ENCODE assay signal across 9 cellular contexts in the genomic region with DNA sequence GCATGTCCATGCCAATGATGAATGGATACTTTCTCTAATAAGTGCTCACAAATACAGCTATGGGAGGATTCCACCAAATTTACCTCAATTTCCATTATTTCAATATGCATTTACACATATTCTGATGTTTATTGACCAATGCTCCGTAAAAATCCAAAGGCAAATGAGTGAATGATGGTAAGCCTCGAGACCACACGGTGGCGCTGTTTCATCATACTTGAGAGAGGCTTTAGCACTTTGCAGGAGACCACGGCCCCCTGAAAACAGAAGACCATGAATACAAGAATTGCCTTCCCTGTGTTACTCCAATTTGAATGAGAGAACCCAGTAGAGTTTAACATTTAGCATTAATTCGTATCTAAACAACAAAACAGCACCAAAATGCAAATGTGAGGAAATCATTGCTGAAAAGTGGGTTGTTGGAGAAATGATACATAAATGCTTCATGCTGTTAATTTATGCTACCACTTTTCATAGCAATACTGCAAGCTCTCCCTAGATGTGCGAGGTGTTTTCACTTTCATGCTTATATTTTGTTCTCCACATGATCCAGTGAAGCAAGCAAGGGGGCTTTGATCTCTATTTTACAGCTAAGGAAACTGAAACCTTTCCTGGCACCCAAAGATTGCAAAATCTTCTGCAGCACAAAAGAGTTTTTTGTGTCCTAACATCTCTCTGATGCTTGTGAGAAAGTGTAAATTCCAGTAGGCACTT. TPM values are rescaled to one million over a fixed set of nuclear protein-coding genes. Genes with fewer than 3 reads are reported as not detected.
A peak's percentile ranks its signal among the peaks of the same experiment; 100 is the strongest.
DNase-seq lines count a peak whose midpoint lies in the region; ATAC-seq and TF ChIP-seq lines count a peak whose summit lies in the region.
"Had no signal": no experiment of that assay in that cellular context is flagged by ENCODE, and none has a peak within 500 bp of the region (broad histone marks: within the 10 kb centered on the region; RNA-seq: fewer than 3 reads in every experiment).

No MANE protein-coding gene starts in this region.

- DNase-seq in EL (peak; percentile 67), OCI-M2 (lab: John Stamatoyannopoulos, UW; ENCODE audit: unreplicated experiment) (peak; percentile 22), fibroblast of mammary gland (ENCODE audit: low read depth) (peak; percentile 75), neural progenitor cell (ENCODE audit: low spot score) (peak; percentile 96), substantia nigra (lab: John Stamatoyannopoulos, UW) (peak in 40 of 49 donors; percentile 5 to 78 (median 48))
- peak; percentile 69 for DNase-seq in activated T-cell treated with anti-CD3 and anti-CD28 coated beads, Interleukin-2, amount 50 U/mL, for 48 hours

- H3K27ac ChIP-seq in neural progenitor cell (no peak overlapping the region), substantia nigra (ENCODE audit: low read depth, low read length, poor library complexity, severe bottlenecking) (no peak overlapping the region)
- H3K27ac ChIP-seq: epithelial cell of prostate had no signal

- no peak for ATAC-seq in HG03175 (IDR thresholded peaks at IDR 0.05; ENCODE audit: unreplicated experiment)

- TF ChIP-seq CTCF in fibroblast of mammary gland (conservative IDR thresholded peaks at IDR 0.05; ENCODE audit: control insufficient read depth, insufficient read depth, low read depth, low read length) (peak; percentile 80), neural progenitor cell (IDR thresholded peaks at IDR 0.05) (peak; percentile 94)

- peaks cover 14% of the 10 kb centered on the region for H3K27me3 ChIP-seq in neural progenitor cell

- no peaks in the 10 kb centered on the region for H3K79me2 ChIP-seq in neural progenitor cell (ENCODE audit: low read depth)

- peaks cover 11% of the 10 kb centered on the region for H3K27me3 Mint-ChIP-seq in neural progenitor cell (ENCODE audit: insufficient read depth, low read depth)

- H3K4me1 ChIP-seq in neural progenitor cell, result no peaks in the 10 kb centered on the region

- H3K4me1 Mint-ChIP-seq in neural progenitor cell, result peaks cover 29% of the 10 kb centered on the region

- TF ChIP-seq RAD21 in Ishikawa (IDR thresholded peaks at IDR 0.05; ENCODE audit: low read depth), result peak; percentile 93

- no peaks in the 10 kb centered on the region for H3K36me3 ChIP-seq in neural progenitor cell

- H3K27ac Mint-ChIP-seq in neural progenitor cell, result no peak overlapping the region

- TF ChIP-seq EP300 in Ishikawa (IDR thresholded peaks at IDR 0.05; ENCODE audit: borderline replicate concordance), result no peak

- no peak overlapping the region for H3K4me3 Mint-ChIP-seq in neural progenitor cell

- no peak overlapping the region for H3K4me2 ChIP-seq in neural progenitor cell

- H4K20me1 ChIP-seq in neural progenitor cell (ENCODE audit: low read depth), result no peaks in the 10 kb centered on the region

- no peaks in the 10 kb centered on the region for H3K9me3 ChIP-seq in neural progenitor cell (ENCODE audit: low read depth)

- H3K4me3 ChIP-seq in fibroblast of mammary gland (ENCODE audit: control insufficient read depth, low read depth, low read length) (no peak overlapping the region), neural progenitor cell (no peak overlapping the region)

- H3K36me3 Mint-ChIP-seq in neural progenitor cell, result no peaks in the 10 kb centered on the region

- H3K9me3 Mint-ChIP-seq in neural progenitor cell, result no peaks in the 10 kb centered on the region

- no peaks in the 10 kb centered on the region for H3F3A ChIP-seq in neural progenitor cell (ENCODE audit: low read depth)

- no peak overlapping the region for H2AFZ ChIP-seq in neural progenitor cell (replicated peaks)

- no peak overlapping the region for H3K9ac ChIP-seq in neural progenitor cell

TF ChIP-seq in Ishikawa, 13 proteins besides CTCF, POLR2A, EP300 and RAD21:
- TF ChIP-seq, protein P1, sequence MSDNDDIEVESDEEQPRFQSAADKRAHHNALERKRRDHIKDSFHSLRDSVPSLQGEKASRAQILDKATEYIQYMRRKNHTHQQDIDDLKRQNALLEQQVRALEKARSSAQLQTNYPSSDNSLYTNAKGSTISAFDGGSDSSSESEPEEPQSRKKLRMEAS (IDR thresholded peaks at IDR 0.05), result no peak
- TF ChIP-seq EGR1 (IDR thresholded peaks at IDR 0.05) (no peak), YY1 (IDR thresholded peaks at IDR 0.05; ENCODE audit: low read depth) (no peak), CREB1 (IDR thresholded peaks at IDR 0.05; ENCODE audit: low read depth) (no peak), TCF12 (IDR thresholded peaks at IDR 0.05; ENCODE audit: low read depth) (no peak), FOXM1 (IDR thresholded peaks at IDR 0.05; ENCODE audit: borderline replicate concordance, low read depth) (no peak), CEBPB (IDR thresholded peaks at IDR 0.05) (0 out of 2 replicates have a peak, but pooled peaks have one; percentile 15), ZBTB7A (IDR thresholded peaks at IDR 0.05; ENCODE audit: low read depth) (no peak)

RNA-seq across cellular contexts. Expression of a gene that starts 35.4 kb away (rescaled TPM):
- total RNA-seq in neural progenitor cell (ENCODE audit: low replicate concordance), result 8.5 and 14.3 TPM in 2 replicates

Comparison
In these comparisons a context has a peak if more than half of its experiments do, and no peak if none do; other contexts are left out.
1. DNase-seq: peak in every context shown above with its lines; median percentile 96 in neural progenitor cell; 75 in fibroblast of mammary gland; 69 in activated T-cell treated with anti-CD3 and anti-CD28 coated beads, Interleukin-2, amount 50 U/mL, for 48 hours; 67 in EL; 48 in substantia nigra; 22 in OCI-M2.